Comparison of ENCODE assay signal across 25 cellular contexts in the genomic region with DNA sequence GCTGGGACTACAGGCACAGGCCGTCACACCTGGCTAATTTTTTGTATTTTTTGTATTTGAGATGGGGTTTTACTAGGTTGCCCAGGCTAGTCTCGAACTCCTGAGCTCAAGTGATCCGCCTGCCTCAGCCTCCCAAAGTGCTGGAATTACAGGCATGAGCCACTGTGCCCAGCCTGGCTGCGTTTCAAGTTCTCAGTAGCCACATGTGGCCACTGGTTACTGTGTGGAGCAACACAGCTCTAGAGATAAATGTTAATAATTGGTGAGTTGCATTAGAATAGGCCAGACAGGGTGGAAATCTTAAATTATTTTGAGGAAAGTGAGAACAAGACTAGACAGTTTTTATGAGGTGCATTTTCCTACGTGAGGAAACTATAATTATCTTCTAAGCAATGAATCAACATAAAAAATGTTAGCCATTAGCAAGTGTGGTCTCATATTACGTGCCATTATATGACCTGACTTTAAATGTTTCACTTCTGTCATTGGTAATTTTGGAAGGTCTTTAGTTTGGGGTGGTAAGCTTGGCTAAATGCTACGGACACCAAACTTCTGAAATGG.
A peak's percentile ranks its signal among the peaks of the same experiment; 100 is the strongest.
DNase-seq lines count a peak whose midpoint lies in the region; ATAC-seq and TF ChIP-seq lines count a peak whose summit lies in the region.
"Had no signal": no experiment of that assay in that cellular context is flagged by ENCODE, and none has a peak within 500 bp of the region (broad histone marks: within the 10 kb centered on the region; RNA-seq: fewer than 3 reads in every experiment).

No MANE protein-coding gene starts in this region.

- peak; percentile 77; the same call in 1 of the 2 replicates for TF ChIP-seq EP300 in Ishikawa (IDR thresholded peaks at IDR 0.05; ENCODE audit: borderline replicate concordance)

- H3K27ac Mint-ChIP-seq in memory B cell = peak overlapping the region; percentile 68
- no peak overlapping the region for H3K27ac Mint-ChIP-seq in WTC11
- H3K27ac Mint-ChIP-seq: CD4-positive, CD25-positive, alpha-beta regulatory T cell had no signal

- H3K4me3 ChIP-seq in heart right ventricle (no peak overlapping the region), testis (no peak overlapping the region)
- H3K4me3 ChIP-seq: HAP-1, K562 had no signal

- DNase-seq in cardiac septum (ENCODE audit: low spot score) (peak; percentile 33), heart right ventricle (no peak), memory B cell (ENCODE audit: low spot score in 2 of 2) (no peak), testis (no peak), WTC11 (ENCODE audit: low spot score) (no peak), NCI-H446 treated with DMSO at 0.1 percent for 48 hours (lab: John Stamatoyannopoulos, UW) (no peak)
- DNase-seq: BE2C; Caco-2; CD4-positive, CD25-positive, alpha-beta regulatory T cell; GF-D8; MV-4-11; NCI-H146; NCI-H2029 treated with DMSO at 0.1 percent for 48 hours; NCI-H226; NCI-H526; NK-92 treated with Interleukin-12 subunit alpha and Interleukin-12 subunit beta, amount 100 ng/mL, for 24 hours; PC-3; SIG-M5; T1000 had no signal

- H3K9me3 Mint-ChIP-seq in memory B cell (no peaks in the 10 kb centered on the region), WTC11 (peaks cover 7% of the 10 kb centered on the region)

- H3K9me3 ChIP-seq in heart right ventricle (no peaks in the 10 kb centered on the region), testis (no peaks in the 10 kb centered on the region)
- H3K9me3 ChIP-seq: BE2C, Caco-2, HAP-1 had no signal

- peaks cover 27% of the 10 kb centered on the region for H3K4me1 Mint-ChIP-seq in memory B cell
- no peaks in the 10 kb centered on the region for H3K4me1 Mint-ChIP-seq in WTC11

- TF ChIP-seq RAD21 in Ishikawa (IDR thresholded peaks at IDR 0.05; ENCODE audit: low read depth) = no peak

- WGBS in heart right ventricle, 2 donors = 92 to 93% methylated on average over 7 of the region's 7 CpGs
- 80 to 82% methylated on average over 7 of the region's 7 CpGs for WGBS in testis, 2 donors

- TF ChIP-seq CTCF in heart right ventricle (IDR thresholded peaks at IDR 0.05) (no peak), testis (IDR thresholded peaks at IDR 0.05) (no peak), WTC11 (IDR thresholded peaks at IDR 0.05) (no peak)

- H3K27me3 ChIP-seq in heart right ventricle = no peaks in the 10 kb centered on the region
- H3K27me3 ChIP-seq in testis = no peaks in the 10 kb centered on the region

- intact Hi-C loops in cardiac septum (cut with DNase I) (no loop called here), heart right ventricle (cut with DNase I) (no loop called here), testis (cut with DNase I; ENCODE audit: low total_unique reads) (no loop called here)

- peaks cover 0 to 13% (median 6%) of the 10 kb centered on the region in 9 donors for H3K36me3 ChIP-seq in heart right ventricle
- H3K36me3 ChIP-seq in testis (ENCODE audit: low read depth, missing control alignments) = no peaks in the 10 kb centered on the region
- H3K36me3 ChIP-seq: BE2C had no signal

- H3K4me1 ChIP-seq in heart right ventricle (no peaks in the 10 kb centered on the region), testis (peaks cover 6% of the 10 kb centered on the region)
- H3K4me1 ChIP-seq: BE2C, Caco-2 had no signal

- POLR2A ChIA-PET in WTC11 (lab: Charles Lee) = no interaction called here

- H3K4me3 Mint-ChIP-seq in memory B cell (no peak overlapping the region), WTC11 (no peak overlapping the region)
- H3K4me3 Mint-ChIP-seq: CD4-positive, CD25-positive, alpha-beta regulatory T cell had no signal

- H3K27ac ChIP-seq in heart right ventricle (no peak overlapping the region), testis (peak overlapping the region; percentile 1 to 48)
- H3K27ac ChIP-seq: RWPE1 had no signal

- TF ChIP-seq POLR2A in testis (IDR thresholded peaks at IDR 0.05) = no peak

- ATAC-seq in heart right ventricle = no peak
- no peak for ATAC-seq in memory B cell (ENCODE audit: low read depth)
- ATAC-seq in WTC11 = no peak
- no peak for ATAC-seq in GM21367 (IDR thresholded peaks at IDR 0.05; ENCODE audit: unreplicated experiment)
- ATAC-seq: K562, PC-3, SK-N-SH treated with all-trans-retinoic acid at 6 μM for 48 hours had no signal

- H3K36me3 Mint-ChIP-seq in memory B cell (peaks cover 24% of the 10 kb centered on the region), WTC11 (no peaks in the 10 kb centered on the region)
- H3K36me3 Mint-ChIP-seq: CD4-positive, CD25-positive, alpha-beta regulatory T cell had no signal

- CTCF ChIA-PET in WTC11 (lab: Charles Lee) = interaction anchor here (1.4 kb wide), 1 partner anchor 13 kb away, joined by 3 read pairs; no protein-coding TSS in a partner anchor

- no peaks in the 10 kb centered on the region for H3K27me3 Mint-ChIP-seq in memory B cell
- no peaks in the 10 kb centered on the region for H3K27me3 Mint-ChIP-seq in WTC11 (ENCODE audit: low read depth)
- H3K27me3 Mint-ChIP-seq: CD4-positive, CD25-positive, alpha-beta regulatory T cell had no signal

TF ChIP-seq in Ishikawa, 13 proteins besides CTCF, POLR2A, EP300 and RAD21:
- TF ChIP-seq TCF12 (IDR thresholded peaks at IDR 0.05; ENCODE audit: low read depth) = peak; percentile 41; the same call in 1 of the 2 replicates
- peak; percentile 52 for TF ChIP-seq NFIC (IDR thresholded peaks at IDR 0.05)
- TF ChIP-seq TAF1 (IDR thresholded peaks at IDR 0.05; ENCODE audit: low read depth) = no peak
- peak; percentile 53; the same call in 1 of the 2 replicates for TF ChIP-seq FOXM1 (IDR thresholded peaks at IDR 0.05; ENCODE audit: borderline replicate concordance, low read depth)

TF ChIP-seq in WTC11, 78 proteins besides CTCF, POLR2A, EP300 and RAD21:
- TF ChIP-seq ZBTB43 (CRISPR knock-in tag; IDR thresholded peaks at IDR 0.05) (no peak), ZNF232 (CRISPR knock-in tag; IDR thresholded peaks at IDR 0.05) (no peak)
TF ChIP-seq in WTC11: peak in this region for 0.

Comparison
In these comparisons a context has a peak if more than half of its experiments do, and no peak if none do; other contexts are left out.
1. H3K27ac ChIP-seq: peak in testis (2 of 2); none in heart right ventricle (0 of 10).